In genomic region chr5:73395274-73395673, GRCh38 we compare ENCODE assay signal across 22 cellular contexts. TPM values are rescaled to one million over a fixed set of nuclear protein-coding genes. Genes with fewer than 3 reads are reported as not detected.
DNase-seq lines count a peak whose midpoint lies in the region; ATAC-seq and TF ChIP-seq lines count a peak whose summit lies in the region.
"Had no signal": no experiment of that assay in that cellular context is flagged by ENCODE, and none has a peak within 500 bp of the region (broad histone marks: within the 10 kb centered on the region; RNA-seq: fewer than 3 reads in every experiment).

No MANE protein-coding gene starts in this region.

- H3K4me1 ChIP-seq in transverse colon = peaks cover 0 to 16% (median 10%) of the 10 kb centered on the region in 4 donors
- H3K4me1 ChIP-seq: SJSA1 had no signal

- H3K4me3 ChIP-seq in transverse colon = no peak overlapping the region
- H3K4me3 ChIP-seq: K562, PC-9, SJSA1 had no signal

- peaks cover 3% of the 10 kb centered on the region for H3K27me3 ChIP-seq in transverse colon
- H3K27me3 ChIP-seq: SJSA1 had no signal

- in situ Hi-C loops in transverse colon (cut with MboI; ENCODE audit: low pct_ligation_motif_present in 1 of 4, low pct_unique_long_range_greater_than_20kb in 1 of 4, low sequenced_read_pairs in 3 of 4) = no loop called here

- DNase-seq in AG08395 (ENCODE audit: low spot score) (peak; percentile 40), EH (ENCODE audit: low read depth) (peak; percentile 59), astrocyte of the hippocampus (ENCODE audit: low read depth, low spot score) (peak; percentile 73), kidney tubule cell (ENCODE audit: low spot score) (peak; percentile 44), transverse colon (no peak)
- DNase-seq: C1 segment of cervical spinal cord; CD4-positive, alpha-beta memory T cell; COR-L47; DMS53; MV-4-11; NCI-H1105; NCI-H1436 treated with DMSO at 0.1 percent for 48 hours; NCI-H1930; NCI-H2107; NCI-H446 treated with DMSO at 0.1 percent for 48 hours; NCI-H526 treated with DMSO at 0.1 percent for 48 hours; PC-9 had no signal

- no peaks in the 10 kb centered on the region for H3K36me3 ChIP-seq in transverse colon
- H3K36me3 ChIP-seq: SJSA1 had no signal

- H3K27ac ChIP-seq in transverse colon = no peak overlapping the region
- H3K27ac ChIP-seq: PC-9, SJSA1 had no signal

- H3K9me3 ChIP-seq in transverse colon = no peaks in the 10 kb centered on the region
- H3K9me3 ChIP-seq: SJSA1 had no signal

- no peak for TF ChIP-seq EP300 in transverse colon (IDR thresholded peaks at IDR 0.05; ENCODE audit: low read depth)

- ATAC-seq in HG03280 (IDR thresholded peaks at IDR 0.05; ENCODE audit: unreplicated experiment) (no peak), GM21529 (IDR thresholded peaks at IDR 0.05; ENCODE audit: unreplicated experiment) (no peak)
- ATAC-seq: K562, Right ventricle myocardium inferior had no signal

- no peak for TF ChIP-seq CTCF in transverse colon (IDR thresholded peaks at IDR 0.05)

- TF ChIP-seq POLR2A in transverse colon (IDR thresholded peaks at IDR 0.05) = no peak

- intact Hi-C loops in transverse colon (cut with DNase I; ENCODE audit: low total_unique reads) = no loop called here

RNA-seq across cellular contexts. Expression of gene FOXD1, which starts 53.3 kb away (rescaled TPM):
- total RNA-seq in transverse colon = not detected
- total RNA-seq: CD4-positive, alpha-beta memory T cell; Right ventricle myocardium inferior had no signal
